ENCODE assay signal across 10 cellular contexts in genomic region chr1:20476260-20477038, GRCh38. TPM values are rescaled to one million over a fixed set of nuclear protein-coding genes. Genes with fewer than 3 reads are reported as not detected.
DNase-seq lines count a peak whose midpoint lies in the region; ATAC-seq and TF ChIP-seq lines count a peak whose summit lies in the region.
"Had no signal": no experiment of that assay in that cellular context is flagged by ENCODE, and none has a peak within 500 bp of the region (broad histone marks: within the 10 kb centered on the region; RNA-seq: fewer than 3 reads in every experiment).

No MANE protein-coding gene starts in this region.

- H3K36me3 ChIP-seq in duodenal mucosa (ENCODE audit: control insufficient read depth in 1 of 2, insufficient read depth in 2 of 2, low read length in 2 of 2) (no peaks in the 10 kb centered on the region), mesenchymal stem cell (ENCODE audit: control insufficient read depth in 1 of 2, insufficient read depth in 2 of 2, low read depth in 1 of 2, low read length in 2 of 2) (no peaks in the 10 kb centered on the region), MM.1S (replicated peaks; ENCODE audit: insufficient read depth, low read length) (no peaks in the 10 kb centered on the region)

- H2AFZ ChIP-seq in mesenchymal stem cell (ENCODE audit: low read depth, low read length) (no peak overlapping the region), MM.1S (ENCODE audit: low read length) (no peak overlapping the region)

- H3K4me1 ChIP-seq in duodenal mucosa (ENCODE audit: control insufficient read depth in 1 of 2, insufficient read depth in 2 of 2, low read length in 2 of 2) (peaks cover 77% of the 10 kb centered on the region in 2 donors), mesenchymal stem cell (ENCODE audit: control insufficient read depth, insufficient read depth, low read depth, low read length) (peaks cover 47% of the 10 kb centered on the region), MM.1S (ENCODE audit: low read length) (no peaks in the 10 kb centered on the region)

- peak overlapping the region; percentile 52 for H3K27ac ChIP-seq in duodenal mucosa (ENCODE audit: low read depth, low read length)
- peak overlapping the region; percentile 9 for H3K27ac ChIP-seq in mesenchymal stem cell (ENCODE audit: low read length, poor library complexity, severe bottlenecking)
- no peak overlapping the region for H3K27ac ChIP-seq in MM.1S (ENCODE audit: low read length)

- no peaks in the 10 kb centered on the region for H3K9me3 ChIP-seq in duodenal mucosa (ENCODE audit: control insufficient read depth in 1 of 2, low read length in 2 of 2)
- no peaks in the 10 kb centered on the region for H3K9me3 ChIP-seq in mesenchymal stem cell (ENCODE audit: control insufficient read depth, low read length)
- no peaks in the 10 kb centered on the region for H3K9me3 ChIP-seq in MM.1S (replicated peaks; ENCODE audit: insufficient read depth, low read length)

- H3K9ac ChIP-seq in duodenal mucosa (ENCODE audit: low read depth in 1 of 2, low read length in 2 of 2) (peak overlapping the region; percentile 63 to 72), mesenchymal stem cell (ENCODE audit: low read length) (no peak overlapping the region), MM.1S (ENCODE audit: low read length) (no peak overlapping the region)

- ATAC-seq in GM21717 (IDR thresholded peaks at IDR 0.05; ENCODE audit: unreplicated experiment): no peak
- ATAC-seq: CD8-positive, alpha-beta T cell had no signal

- no peak overlapping the region for H4K8ac ChIP-seq in mesenchymal stem cell (ENCODE audit: low read length)

- peak overlapping the region in 1 of 2 experiments; percentile 26 for H3K4ac ChIP-seq in mesenchymal stem cell (ENCODE audit: low read depth in 1 of 2, low read length in 2 of 2)

- H3K23ac ChIP-seq in mesenchymal stem cell (ENCODE audit: low read length in 2 of 2): no peak overlapping the region

- no peaks in the 10 kb centered on the region for H4K20me1 ChIP-seq in MM.1S (ENCODE audit: insufficient read depth, low read length)

- H3K27me3 ChIP-seq in duodenal mucosa (ENCODE audit: control insufficient read depth in 1 of 2, insufficient read depth in 2 of 2, low read length in 2 of 2): peaks cover 3 to 4% of the 10 kb centered on the region in 2 donors
- H3K27me3 ChIP-seq in mesenchymal stem cell (ENCODE audit: control insufficient read depth in 1 of 2, insufficient read depth in 1 of 2, low read length in 2 of 2): no peaks in the 10 kb centered on the region
- H3K27me3 ChIP-seq in MM.1S (replicated peaks; ENCODE audit: insufficient read depth, low read length): peaks cover 100% of the 10 kb centered on the region

- peak; percentile 73 for DNase-seq in Ammon's horn (ENCODE audit: low spot score)
- DNase-seq in LoVo (ENCODE audit: low spot score): peak; percentile 55
- DNase-seq in mesenchymal stem cell: peak; percentile 35
- no peak for DNase-seq in MM.1S
- DNase-seq in activated gamma-delta T cell treated with Interleukin-2 at 50 U/mL for 16 hours: no peak
- no peak for DNase-seq in activated T-cell treated with anti-CD3 and anti-CD28 coated beads, Interleukin-2, amount 50 U/mL, for 1 hour
- DNase-seq: CD8-positive, alpha-beta T cell had no signal

- H3K4me2 ChIP-seq in mesenchymal stem cell (ENCODE audit: low read length, poor library complexity, severe bottlenecking): peak overlapping the region; percentile 23
- no peak overlapping the region for H3K4me2 ChIP-seq in MM.1S (ENCODE audit: low read depth, low read length)

- H2BK12ac ChIP-seq in mesenchymal stem cell (ENCODE audit: low read length in 2 of 2): peak overlapping the region; percentile 23 to 94

- WGBS in mesenchymal stem cell: 12% methylated on average over 33 of the region's 33 CpGs

- no peak overlapping the region for H4K91ac ChIP-seq in mesenchymal stem cell (ENCODE audit: low read length)

- no peaks in the 10 kb centered on the region for H3K9me2 ChIP-seq in MM.1S (replicated peaks; ENCODE audit: insufficient read depth, low read length)

- H2AK5ac ChIP-seq in mesenchymal stem cell (ENCODE audit: low read length, severe bottlenecking): peak overlapping the region; percentile 92

- H3K4me3 ChIP-seq in duodenal mucosa (ENCODE audit: low read depth in 1 of 2, low read length in 2 of 2) (peak overlapping the region; percentile 50 to 55), mesenchymal stem cell (ENCODE audit: insufficient read depth in 1 of 2, low read depth in 1 of 2, low read length in 2 of 2) (no peak overlapping the region), MM.1S (ENCODE audit: low read length) (no peak overlapping the region)
- H3K4me3 ChIP-seq: lung had no signal

- H3K18ac ChIP-seq in mesenchymal stem cell (ENCODE audit: low read depth in 1 of 2, low read length in 2 of 2): peak overlapping the region; percentile 45 to 84

- peak overlapping the region in 1 of 2 experiments; percentile 5 for H3K14ac ChIP-seq in mesenchymal stem cell (ENCODE audit: low read length in 2 of 2)

- H2BK120ac ChIP-seq in mesenchymal stem cell (ENCODE audit: low read depth, low read length): peak overlapping the region; percentile 65

- no peak overlapping the region for H2BK5ac ChIP-seq in mesenchymal stem cell (ENCODE audit: low read depth, low read length, poor library complexity, severe bottlenecking)

- H2BK15ac ChIP-seq in mesenchymal stem cell (ENCODE audit: low read depth, poor library complexity, severe bottlenecking): peak overlapping the region; percentile 6

- no peaks in the 10 kb centered on the region for H3F3A ChIP-seq in MM.1S (ENCODE audit: insufficient read depth, low read length)

- peaks cover 4% of the 10 kb centered on the region for H3K79me1 ChIP-seq in mesenchymal stem cell (replicated peaks; ENCODE audit: low read length, poor library complexity, severe bottlenecking)

- TF ChIP-seq CTCF in MM.1S (IDR thresholded peaks at IDR 0.05; ENCODE audit: low read length): no peak

- H3K79me2 ChIP-seq in MM.1S (ENCODE audit: low read length): no peaks in the 10 kb centered on the region

RNA-seq across cellular contexts. Expression of gene CAMK2N1, which starts 9.6 kb away (rescaled TPM):
- polyA plus RNA-seq in mesenchymal stem cell (2013, experiment 1 of 2): 71.3 TPM
- 76.6 TPM for polyA plus RNA-seq in mesenchymal stem cell (2013, experiment 2 of 2)

RNA-seq across cellular contexts. Expression of gene MUL1, which starts 31.5 kb away (rescaled TPM):
- polyA plus RNA-seq in mesenchymal stem cell (2013, experiment 1 of 2): 17.9 TPM
- 18.4 TPM for polyA plus RNA-seq in mesenchymal stem cell (2013, experiment 2 of 2)

Comparison
In these comparisons a context has a peak if more than half of its experiments do, and no peak if none do; other contexts are left out.
1. DNase-seq: peak in Ammon's horn (single experiment), LoVo (single experiment) and mesenchymal stem cell (single experiment); none in MM.1S (single experiment), activated gamma-delta T cell treated with Interleukin-2 at 50 U/mL for 16 hours (single experiment) and activated T-cell treated with anti-CD3 and anti-CD28 coated beads, Interleukin-2, amount 50 U/mL, for 1 hour (single experiment).
2. H3K4me3 ChIP-seq: peak in duodenal mucosa (2 of 2); none in mesenchymal stem cell (0 of 2) and MM.1S (single experiment).
3. H3K9ac ChIP-seq: peak in duodenal mucosa (2 of 2); none in mesenchymal stem cell (single experiment) and MM.1S (single experiment).